1 cellular context compared by ENCODE assay signal in genomic region chr9:12884736-12885395, GRCh38.
TF ChIP-seq lines count a peak whose summit lies in the region.

No MANE protein-coding gene starts in this region.

TF ChIP-seq in neural cell, 6 proteins besides CTCF, POLR2A, EP300 and RAD21 (continued from another document):
- TF ChIP-seq REST (IDR thresholded peaks at IDR 0.05; ENCODE audit: borderline replicate concordance) (no peak), SMC3 (conservative IDR thresholded peaks at IDR 0.05; ENCODE audit: poor library complexity) (peak; percentile 30)
